In the genomic region with DNA sequence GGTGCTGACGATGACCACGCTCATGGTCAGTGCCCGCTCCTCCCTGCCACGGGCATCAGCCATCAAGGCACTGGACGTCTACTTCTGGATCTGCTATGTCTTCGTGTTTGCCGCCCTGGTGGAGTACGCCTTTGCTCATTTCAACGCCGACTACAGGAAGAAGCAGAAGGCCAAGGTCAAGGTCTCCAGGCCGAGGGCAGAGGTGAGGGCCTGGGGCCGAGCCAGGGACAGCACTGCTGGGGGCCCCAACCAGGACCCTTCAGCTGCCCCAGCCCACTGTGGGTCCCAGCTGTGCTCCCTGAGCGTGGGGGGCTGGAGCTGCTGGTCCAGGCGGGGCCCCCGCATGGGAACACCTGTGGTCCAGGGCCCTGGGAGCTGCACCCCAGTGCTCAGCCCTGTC, we compare ENCODE assay signal across 11 cellular contexts. TPM values are rescaled to one million over a fixed set of nuclear protein-coding genes. Genes with fewer than 3 reads are reported as not detected.
"Had no signal": no experiment of that assay in that cellular context is flagged by ENCODE, and none has a peak within 500 bp of the region (broad histone marks: within the 10 kb centered on the region; RNA-seq: fewer than 3 reads in every experiment).

No MANE protein-coding gene starts in this region.

- H3K4me3 ChIP-seq: GM23248, K562 had no signal

- DNase-seq: GM23248, GOT3, H9, HCEC 1CT, HFFc6, IMR-90, KG1 had no signal

- H3K9ac ChIP-seq: GM23248 had no signal

- H3K27ac ChIP-seq: GM23248 had no signal

- FAIRE-seq: H54, HTR-8/SVneo, K562 had no signal

- H2AFZ ChIP-seq: GM23248 had no signal

RNA-seq across cellular contexts. Expression of a gene that starts 10.4 kb away (rescaled TPM):
- total RNA-seq: GM23248, HFFc6, HT-29, IMR-90 had no signal
- polyA plus RNA-seq: GM23248, IMR-90, K562 had no signal

RNA-seq across cellular contexts. Expression of a gene that starts 26.0 kb away (rescaled TPM):
- total RNA-seq: GM23248, HFFc6, HT-29, IMR-90 had no signal
- polyA plus RNA-seq: GM23248, IMR-90 had no signal
